Comparison of ENCODE assay signal across 11 cellular contexts in genomic region chr9:136662656-136663310, GRCh38. TPM values are rescaled to one million over a fixed set of nuclear protein-coding genes. Genes with fewer than 3 reads are reported as not detected.
DNase-seq lines count a peak whose midpoint lies in the region; ATAC-seq and TF ChIP-seq lines count a peak whose summit lies in the region.
"Had no signal": no experiment of that assay in that cellular context is flagged by ENCODE, and none has a peak within 500 bp of the region (broad histone marks: within the 10 kb centered on the region; RNA-seq: fewer than 3 reads in every experiment).

EGFL7 (plus strand) TSS chr9:136662916; CDS start chr9:136668283, 5,367 bp downstream.

- H2AFZ ChIP-seq in PC-3 (ENCODE audit: low read length), result no peak within 1 kb of the TSS

- no peak for ATAC-seq in PC-3
- ATAC-seq in HG02884 (IDR thresholded peaks at IDR 0.05; ENCODE audit: unreplicated experiment), result no peak
- ATAC-seq in HG03196 (IDR thresholded peaks at IDR 0.05; ENCODE audit: unreplicated experiment), result no peak

- no peaks in the 10 kb centered on the region for H3K9me2 ChIP-seq in PC-3 (replicated peaks; ENCODE audit: low read length)

- no TSS peak for BruUV-seq in PC-3 (replicated peaks; lab: Mats Ljungman, UMichigan)

- no peaks in the 10 kb centered on the region for H3K79me2 ChIP-seq in PC-3 (ENCODE audit: low read length)

- H3K27me3 Mint-ChIP-seq in CD14-positive monocyte (ENCODE audit: low read depth in 3 of 3), result peaks cover 76 to 93% (median 88%) of the 10 kb centered on the region in 3 donors

- POLR2A ChIA-PET in PC-3 (lab: Charles Lee; ENCODE audit: unreplicated experiment), result no interaction called here

- H4K20me1 ChIP-seq in PC-3 (ENCODE audit: low read length), result no peaks in the 10 kb centered on the region

- H3K27me3 ChIP-seq in PC-3 (ENCODE audit: low read length) (no peaks in the 10 kb centered on the region), esophagus (ENCODE audit: control insufficient read depth in 1 of 2, insufficient read depth in 2 of 2, low read length in 2 of 2) (peaks cover 0 to 21% of the 10 kb centered on the region in 2 donors), tibial nerve (peaks cover 0 to 64% of the 10 kb centered on the region in 2 donors)

- WGBS in esophagus, 2 donors, result 68 to 73% methylated on average over 23 to 26 of the region's 26 CpGs
- WGBS in tibial nerve, 2 donors, result 50 to 61% methylated on average over 11 to 22 of the region's 26 CpGs

- no peaks in the 10 kb centered on the region for H3K4me1 ChIP-seq in PC-3 (ENCODE audit: insufficient read depth, low read length)
- peaks cover 0 to 2% of the 10 kb centered on the region in 2 donors for H3K4me1 ChIP-seq in esophagus (ENCODE audit: control insufficient read depth in 2 of 2, insufficient read depth in 2 of 2, low read length in 1 of 2)
- H3K4me1 ChIP-seq in tibial nerve, result peaks cover 0 to 17% (median 7%) of the 10 kb centered on the region in 4 donors

- peak in 1 of 2 donors; percentile 75 for TF ChIP-seq EP300 in tibial nerve (IDR thresholded peaks at IDR 0.05)

- peak within 1 kb of the TSS in 1 of 2 donors; percentile 62 for H3K4me3 Mint-ChIP-seq in CD14-positive monocyte
- H3K4me3 Mint-ChIP-seq: immature natural killer cell had no signal

- H3K27ac ChIP-seq in PC-3 (ENCODE audit: low read length) (no peak within 1 kb of the TSS), esophagus (ENCODE audit: low read depth in 2 of 2, low read length in 1 of 2) (peak within 1 kb of the TSS; percentile 34 to 76), tibial nerve (peak within 1 kb of the TSS in 2 of 4 donors; percentile 40 to 67)

- H3K9me3 Mint-ChIP-seq in CD14-positive monocyte, result peaks cover 0 to 15% (median 9%) of the 10 kb centered on the region in 7 donors
- H3K9me3 Mint-ChIP-seq: immature natural killer cell had no signal

- CTCF ChIA-PET in PC-3 (lab: Charles Lee), result no interaction called here

- no peak within 1 kb of the TSS for H3K27ac Mint-ChIP-seq in CD14-positive monocyte
- H3K27ac Mint-ChIP-seq: immature natural killer cell had no signal

- H3K4me2 ChIP-seq in PC-3 (ENCODE audit: low read length), result no peak within 1 kb of the TSS

- intact Hi-C loops in PC-3 (cut with micrococcal nuclease), result no loop called here
- intact Hi-C loops in CD14-positive monocyte (cut with micrococcal nuclease), result no loop called here

- no peak for TF ChIP-seq POLR2A in tibial nerve (IDR thresholded peaks at IDR 0.05)

- H3K36me3 Mint-ChIP-seq in CD14-positive monocyte, result peaks cover 0 to 3% of the 10 kb centered on the region in 2 donors
- H3K36me3 Mint-ChIP-seq: immature natural killer cell had no signal

- H3K4me3 ChIP-seq in PC-3 (ENCODE audit: low read length) (no peak within 1 kb of the TSS), esophagus (ENCODE audit: low read depth in 1 of 2, low read length in 2 of 2) (peak within 1 kb of the TSS; percentile 8 to 46), tibial nerve (peak within 1 kb of the TSS in 3 of 4 donors; percentile 15 to 56 (median 27))

- H3F3A ChIP-seq in PC-3 (ENCODE audit: low read length, unreplicated experiment), result no peaks in the 10 kb centered on the region

- peaks cover 16% of the 10 kb centered on the region for H3K4me1 Mint-ChIP-seq in CD14-positive monocyte

- H3K9ac ChIP-seq in PC-3 (ENCODE audit: low read length), result no peak within 1 kb of the TSS

- H3K36me3 ChIP-seq in PC-3 (ENCODE audit: low read depth, low read length) (no peaks in the 10 kb centered on the region), esophagus (ENCODE audit: control insufficient read depth in 2 of 2, insufficient read depth in 2 of 2, low read length in 1 of 2) (no peaks in the 10 kb centered on the region), tibial nerve (no peaks in the 10 kb centered on the region)

- DNase-seq in PC-3 (no peak), mucosa of gallbladder (ENCODE audit: low spot score) (no peak), tibial nerve (ENCODE audit: low spot score in 2 of 2) (no peak), HK-2 (ENCODE audit: unreplicated experiment) (no peak), CD14-positive monocyte (ENCODE audit: low spot score) (no peak)
- DNase-seq: GF-D8; immature natural killer cell; stimulated activated CD4-positive, alpha-beta T cell treated with anti-CD3 and anti-CD28 coated beads, Interleukin-4, amount 100 ng/mL, for 24 hours had no signal

- H3K9me3 ChIP-seq in PC-3 (ENCODE audit: low read length) (no peaks in the 10 kb centered on the region), esophagus (ENCODE audit: control insufficient read depth in 2 of 2, insufficient read depth in 1 of 2, low read depth in 1 of 2, low read length in 1 of 2) (no peaks in the 10 kb centered on the region), tibial nerve (no peaks in the 10 kb centered on the region)

- TF ChIP-seq CTCF in PC-3 (conservative IDR thresholded peaks at IDR 0.05; ENCODE audit: low read depth, low read length), result no peak
- TF ChIP-seq CTCF in tibial nerve (IDR thresholded peaks at IDR 0.05), result no peak
- no peak for TF ChIP-seq CTCF in CD14-positive monocyte (IDR thresholded peaks at IDR 0.05)

RNA-seq across cellular contexts. Expression of gene EGFL7, which starts in this region (rescaled TPM):
- total RNA-seq in PC-3 (2014; rRNA removed) (23.1 and 29.5 TPM in 2 replicates), mucosa of gallbladder (62.2 TPM), tibial nerve (100 to 1,000 TPM in 3 of 4 donors, 10 to 100 TPM in 1; 95.2 to 229 (median 179) TPM)
- polyA plus RNA-seq in esophagus (10 to 100 TPM; 34.5 to 43.2 TPM), CD14-positive monocyte (1 to 10 TPM; 2.2 to 2.8 TPM)

Comparison
In these comparisons a context has a peak if more than half of its experiments do, and no peak if none do; other contexts are left out.
1. RNA of gene EGFL7 (polyA plus RNA-seq): 34.5 to 43.2 TPM in esophagus; 2.2 to 2.8 TPM in CD14-positive monocyte; every median in the first group is over 4 times any median in the second.